16 cellular contexts compared by ENCODE assay signal in genomic region chr7:40220421-40220911, GRCh38.
DNase-seq lines count a peak whose midpoint lies in the region; ATAC-seq, FAIRE-seq and TF ChIP-seq lines count a peak whose summit lies in the region.
"Had no signal": no experiment of that assay in that cellular context is flagged by ENCODE, and none has a peak within 500 bp of the region (broad histone marks: within the 10 kb centered on the region; RNA-seq: fewer than 3 reads in every experiment).

No MANE protein-coding gene starts in this region.

- H3K4me3 ChIP-seq in cardiac fibroblast (replicated peaks in 1 of 2; ENCODE audit: low read depth in 2 of 2, low read length in 2 of 2) (no peak overlapping the region), keratinocyte (ENCODE audit: control insufficient read depth in 2 of 3, extremely low read depth in 1 of 3, insufficient read depth in 2 of 3, low read depth in 1 of 3, low read length in 3 of 3) (no peak overlapping the region), left ventricle myocardium inferior (no peak overlapping the region)
- H3K4me3 ChIP-seq: uterus had no signal

- no peaks in the 10 kb centered on the region for H3K79me2 ChIP-seq in keratinocyte (ENCODE audit: control insufficient read depth, insufficient read depth, low read length)

- DNase-seq in ACHN (peak; percentile 9), LHCN-M2 (ENCODE audit: low read depth) (peak; percentile 83), cardiac fibroblast (ENCODE audit: low read depth in 2 of 2) (peak; percentile 47 to 81), keratinocyte (ENCODE audit: low read depth, low spot score) (peak; percentile 40), OCI-M1 (lab: John Stamatoyannopoulos, UW) (no peak), left ventricle myocardium inferior (no peak)
- DNase-seq: activated CD4-positive, CD25-positive, alpha-beta regulatory T cell treated with anti-CD3 and anti-CD28 coated beads, Interleukin-2, amount 50 U/mL, for 72 hours; Calu3; KBM-7; NCI-H1436; uterus had no signal

- H3K4me2 ChIP-seq in keratinocyte (ENCODE audit: control insufficient read depth, extremely low read depth, insufficient read depth, low read depth, low read length) = no peak overlapping the region

- peak; percentile 62 for FAIRE-seq in keratinocyte (lab: Jason Lieb, UNC)
- FAIRE-seq: H54 had no signal

- dilution Hi-C loops in keratinocyte (cut with MboI; ENCODE audit: extremely low pct_ligation_motif_present, low sequenced_read_pairs) = no loop called here

- H3K27me3 ChIP-seq in keratinocyte (ENCODE audit: control insufficient read depth, extremely low read depth, insufficient read depth, low read length) (no peaks in the 10 kb centered on the region), left ventricle myocardium inferior (ENCODE audit: low read depth) (no peaks in the 10 kb centered on the region)
- H3K27me3 ChIP-seq: uterus had no signal

- H3K9me3 ChIP-seq in keratinocyte (ENCODE audit: control insufficient read depth, low read depth, low read length) (no peaks in the 10 kb centered on the region), left ventricle myocardium inferior (replicated peaks) (peaks cover 4% of the 10 kb centered on the region)
- H3K9me3 ChIP-seq: uterus had no signal

- H3K9ac ChIP-seq in keratinocyte (ENCODE audit: control insufficient read depth, extremely low read depth, insufficient read depth, low read length) = no peak overlapping the region

- no peak for ATAC-seq in HG03045 (IDR thresholded peaks at IDR 0.05; ENCODE audit: unreplicated experiment)
- ATAC-seq in HG02678 (IDR thresholded peaks at IDR 0.05; ENCODE audit: unreplicated experiment) = no peak
- ATAC-seq: Panc1; stimulated activated memory B cell treated with anti-CD40 and anti-IgM and Interleukin-4, amounts not matched to agents 10 μg/mL and 1 μg/mL and 100 μg/mL, for 72 hours had no signal

- H3K27ac ChIP-seq in keratinocyte (ENCODE audit: control insufficient read depth, insufficient read depth, low read length) (peak overlapping the region; percentile 43), left ventricle myocardium inferior (replicated peaks) (no peak overlapping the region)
- H3K27ac ChIP-seq: uterus had no signal

- intact Hi-C loops in left ventricle myocardium inferior (cut with micrococcal nuclease) = no loop called here

- no peaks in the 10 kb centered on the region for H4K20me1 ChIP-seq in keratinocyte (ENCODE audit: control insufficient read depth, extremely low read depth, insufficient read depth, low read length)

- TF ChIP-seq CTCF in cardiac fibroblast (IDR thresholded peaks at IDR 0.05; ENCODE audit: low read depth, low read length) (no peak), keratinocyte (optimal IDR thresholded peaks at IDR 0.05 in 1 of 3, IDR thresholded peaks at IDR 0.05 in 1 of 3, conservative IDR thresholded peaks at IDR 0.05 in 1 of 3; ENCODE audit: extremely low read depth in 1 of 3, insufficient read depth in 2 of 3, low read length in 3 of 3) (no peak), left ventricle myocardium inferior (IDR thresholded peaks at IDR 0.05; ENCODE audit: borderline replicate concordance) (no peak)

- no peaks in the 10 kb centered on the region for H3K9me1 ChIP-seq in keratinocyte (ENCODE audit: control insufficient read depth, extremely low read depth, insufficient read depth, low read length)

- H3K4me1 ChIP-seq in keratinocyte (ENCODE audit: control insufficient read depth, extremely low read depth, insufficient read depth, low read length) (peaks cover 32% of the 10 kb centered on the region), left ventricle myocardium inferior (no peaks in the 10 kb centered on the region)
- H3K4me1 ChIP-seq: uterus had no signal

- in situ Hi-C loops in ACHN (cut with HindIII; ENCODE audit: low pct_ligation_motif_present, low pct_unique_long_range_greater_than_20kb, low sequenced_read_pairs) = no loop called here

- peak overlapping the region; percentile 26 for H2AFZ ChIP-seq in keratinocyte (ENCODE audit: control insufficient read depth, low read length)

- H3K36me3 ChIP-seq in keratinocyte (ENCODE audit: control insufficient read depth in 2 of 2, extremely low read depth in 1 of 2, insufficient read depth in 2 of 2, low read length in 2 of 2) (no peaks in the 10 kb centered on the region), left ventricle myocardium inferior (peaks cover 3% of the 10 kb centered on the region)
- H3K36me3 ChIP-seq: uterus had no signal

Comparison
In these comparisons a context has a peak if more than half of its experiments do, and no peak if none do; other contexts are left out.
1. DNase-seq: peak in ACHN (single experiment), LHCN-M2 (single experiment), cardiac fibroblast (2 of 2) and keratinocyte (single experiment); none in OCI-M1 (single experiment) and left ventricle myocardium inferior (single experiment).